11 cellular contexts compared by ENCODE assay signal in genomic region chr1:26701995-26702679, GRCh38. TPM values are rescaled to one million over a fixed set of nuclear protein-coding genes. Genes with fewer than 3 reads are reported as not detected.
DNase-seq lines count a peak whose midpoint lies in the region; ATAC-seq, FAIRE-seq and TF ChIP-seq lines count a peak whose summit lies in the region.
"Had no signal": no experiment of that assay in that cellular context is flagged by ENCODE, and none has a peak within 500 bp of the region (broad histone marks: within the 10 kb centered on the region; RNA-seq: fewer than 3 reads in every experiment).

No MANE protein-coding gene starts in this region.

- intact Hi-C loops in stomach (cut with DNase I; ENCODE audit: low total_unique reads): no loop called here

- DNase-seq in GM18507 (ENCODE audit: extremely low spot score, insufficient read length, low read depth) (no peak), RPMI8226 (peak; percentile 62), stomach (no peak), foreskin fibroblast (no peak), NCI-H1436 (lab: John Stamatoyannopoulos, UW) (no peak)
- DNase-seq in stimulated activated naive CD8-positive, alpha-beta T cell treated with anti-CD3 and anti-CD28 coated beads, Interleukin-15, Interleukin-2, amounts not matched to agents 100 U/mL and 50 U/mL, for 24 hours: no peak
- DNase-seq: dermis blood vessel endothelial cell, NCI-H187 had no signal

- WGBS in stomach, 5 donors: 8 to 15% (median 11%) methylated on average over 4 of the region's 4 CpGs

- no peak for TF ChIP-seq POLR2A in stomach (IDR thresholded peaks at IDR 0.05)

- no peak overlapping the region for H3K9ac ChIP-seq in iPS-15b (ENCODE audit: low read depth, low read length)

- FAIRE-seq in GM18507 (lab: Jason Lieb, UNC): peak; percentile 33

- no peak for TF ChIP-seq CTCF in stomach (IDR thresholded peaks at IDR 0.05)
- TF ChIP-seq CTCF in foreskin fibroblast (IDR thresholded peaks at IDR 0.05; ENCODE audit: low read depth, low read length): no peak

- peak overlapping the region; percentile 16 to 98 (median 62) for H3K27ac ChIP-seq in stomach

- H3K27me3 ChIP-seq in iPS-15b (ENCODE audit: control insufficient read depth, insufficient read depth, low read length) (no peaks in the 10 kb centered on the region), stomach (no peaks in the 10 kb centered on the region)

- H3K4me1 ChIP-seq in iPS-15b (ENCODE audit: control insufficient read depth, insufficient read depth, low read length) (peaks cover 45% of the 10 kb centered on the region), stomach (peaks cover 88 to 93% (median 89%) of the 10 kb centered on the region in 4 donors)

- H3K4me3 ChIP-seq in iPS-15b (ENCODE audit: low read depth, low read length) (peak overlapping the region; percentile 10), stomach (peak overlapping the region in 1 of 4 donors; percentile 4), foreskin fibroblast (ENCODE audit: low read depth in 1 of 2, low read length in 2 of 2) (no peak overlapping the region)
- H3K4me3 ChIP-seq: HAP-1 had no signal

- no peaks in the 10 kb centered on the region for H3K36me3 ChIP-seq in iPS-15b (ENCODE audit: control insufficient read depth, insufficient read depth, low read length)
- H3K36me3 ChIP-seq in stomach: no peaks in the 10 kb centered on the region

- ATAC-seq in stimulated activated naive CD8-positive, alpha-beta T cell treated with anti-CD3 and anti-CD28 coated beads, Interleukin-15, Interleukin-2, amounts not matched to agents 100 U/mL and 50 U/mL, for 24 hours: no peak
- ATAC-seq in HG03196 (IDR thresholded peaks at IDR 0.05; ENCODE audit: unreplicated experiment): no peak

- TF ChIP-seq EP300 in stomach (IDR thresholded peaks at IDR 0.05): no peak

- H3K9me3 ChIP-seq in iPS-15b (ENCODE audit: control insufficient read depth, insufficient read depth, low read length) (no peaks in the 10 kb centered on the region), stomach (no peaks in the 10 kb centered on the region)
- H3K9me3 ChIP-seq: HAP-1 had no signal

RNA-seq across cellular contexts. Expression of gene ARID1A, which starts 6.3 kb away (rescaled TPM):
- total RNA-seq in stomach: 10 to 100 TPM; 42.9 to 74.2 (median 50.1) TPM
- polyA plus RNA-seq in stomach: 10 to 100 TPM in 2 of 3 donors, 1 to 10 TPM in 1; 9.9 to 10.8 (median 10.4) TPM
